23 cellular contexts compared by ENCODE assay signal in genomic region chr11:119249671-119250010, GRCh38. TPM values are rescaled to one million over a fixed set of nuclear protein-coding genes. Genes with fewer than 3 reads are reported as not detected.
DNase-seq lines count a peak whose midpoint lies in the region; ATAC-seq, FAIRE-seq and TF ChIP-seq lines count a peak whose summit lies in the region.
"Had no signal": no experiment of that assay in that cellular context is flagged by ENCODE, and none has a peak within 500 bp of the region (broad histone marks: within the 10 kb centered on the region; RNA-seq: fewer than 3 reads in every experiment).

No MANE protein-coding gene starts in this region.

- H3K4me3 ChIP-seq in OCI-LY7 (ENCODE audit: low read depth, low read length, poor library complexity, severe bottlenecking), result no peak overlapping the region
- H3K4me3 ChIP-seq: breast epithelium, coronary artery, SK-N-MC had no signal

- no peak for TF ChIP-seq CTCF in OCI-LY7 (conservative IDR thresholded peaks at IDR 0.05; ENCODE audit: low read length)
- TF ChIP-seq CTCF in D721Med (IDR thresholded peaks at IDR 0.05; ENCODE audit: insufficient read depth, missing control alignments), result no peak

- no peak overlapping the region for H3K4me3 Mint-ChIP-seq in stimulated activated naive CD8-positive, alpha-beta T cell treated with anti-CD3 and anti-CD28 coated beads, Interleukin-15, amount 100 ng/mL, for 72 hours
- H3K4me3 Mint-ChIP-seq: activated naive CD8-positive, alpha-beta T cell treated with anti-CD3 and anti-CD28 coated beads, Interleukin-2, amount 10 ng/mL, durations not matched to agents 7 days and 5 days; CD8-positive, alpha-beta memory T cell; type B pancreatic cell had no signal

- no peak overlapping the region for H3K27ac ChIP-seq in OCI-LY7 (ENCODE audit: low read depth, low read length, poor library complexity, severe bottlenecking)
- H3K27ac ChIP-seq: breast epithelium, coronary artery, neutrophil, SK-N-MC had no signal

- BruUV-seq in OCI-LY7 (replicated peaks; lab: Mats Ljungman, UMichigan), result no TSS peak

- peak; percentile 33 for ATAC-seq in stimulated activated naive CD8-positive, alpha-beta T cell treated with anti-CD3 and anti-CD28 coated beads, Interleukin-15, amount 100 ng/mL, for 72 hours

- H3K9me3 Mint-ChIP-seq in stimulated activated naive CD8-positive, alpha-beta T cell treated with anti-CD3 and anti-CD28 coated beads, Interleukin-15, amount 100 ng/mL, for 72 hours, result no peaks in the 10 kb centered on the region
- H3K9me3 Mint-ChIP-seq: activated naive CD8-positive, alpha-beta T cell treated with anti-CD3 and anti-CD28 coated beads, Interleukin-2, amount 10 ng/mL, durations not matched to agents 7 days and 5 days; CD8-positive, alpha-beta memory T cell; type B pancreatic cell had no signal

- peaks cover 37% of the 10 kb centered on the region for H3K4me1 Mint-ChIP-seq in stimulated activated naive CD8-positive, alpha-beta T cell treated with anti-CD3 and anti-CD28 coated beads, Interleukin-15, amount 100 ng/mL, for 72 hours

- DNase-seq in stimulated activated CD4-positive, alpha-beta T cell treated with anti-CD3 and anti-CD28 coated beads, Interleukin-15, amount 100 ng/mL, for 24 hours, result peak; percentile 29
- no peak for DNase-seq in stimulated activated CD4-positive, alpha-beta T cell treated with anti-CD3 and anti-CD28 coated beads, Interleukin-2, amount 100 ng/mL, for 48 hours
- DNase-seq in OCI-LY7 (ENCODE audit: low spot score) (no peak), dermis blood vessel endothelial cell (peak; percentile 16), D721Med (ENCODE audit: insufficient read length, low spot score) (no peak), T1000 (lab: John Stamatoyannopoulos, UW) (no peak)
- DNase-seq in stimulated activated naive CD8-positive, alpha-beta T cell treated with anti-CD3 and anti-CD28 coated beads, Interleukin-15, amount 100 ng/mL, for 72 hours, result no peak
- no peak for DNase-seq in activated CD4-positive, CD25-positive, alpha-beta regulatory T cell (lab: John Stamatoyannopoulos, UW)
- DNase-seq: activated CD4-positive, alpha-beta T cell treated with anti-CD3 and anti-CD28 coated beads for 4 hours; activated CD8-positive, alpha-beta memory T cell treated with anti-CD3 and anti-CD28 coated beads, Interleukin-2, amount 50 U/mL, for 48 hours; activated naive CD8-positive, alpha-beta T cell treated with anti-CD3 and anti-CD28 coated beads, Interleukin-2, amount 10 ng/mL, durations not matched to agents 7 days and 5 days; CD8-positive, alpha-beta memory T cell; Karpas-422; NCI-H187 treated with DMSO at 0.1 percent for 48 hours; NCI-H446; small intestine had no signal

- CTCF ChIA-PET in OCI-LY7 (lab: Charles Lee; ENCODE audit: unreplicated experiment), result no interaction called here

- H4K20me1 ChIP-seq in OCI-LY7 (ENCODE audit: insufficient read depth, low read length), result no peaks in the 10 kb centered on the region

- peaks cover 9% of the 10 kb centered on the region for H3K36me3 ChIP-seq in OCI-LY7 (ENCODE audit: insufficient read depth, low read length)
- H3K36me3 ChIP-seq: breast epithelium had no signal

- H2AFZ ChIP-seq in OCI-LY7 (ENCODE audit: low read length), result no peak overlapping the region

- POLR2A ChIA-PET in OCI-LY7 (lab: Charles Lee), result interaction anchor here (0.7 to 3.7 kb wide), 6 partner anchors 8 to 121 kb away, joined by 3 to 38 read pairs (median 5); partner anchors contain the start of gene CBL

- H3K27ac Mint-ChIP-seq in stimulated activated naive CD8-positive, alpha-beta T cell treated with anti-CD3 and anti-CD28 coated beads, Interleukin-15, amount 100 ng/mL, for 72 hours, result no peak overlapping the region
- H3K27ac Mint-ChIP-seq: activated naive CD8-positive, alpha-beta T cell treated with anti-CD3 and anti-CD28 coated beads, Interleukin-2, amount 10 ng/mL, durations not matched to agents 7 days and 5 days; type B pancreatic cell had no signal

- H3K9me3 ChIP-seq in OCI-LY7 (ENCODE audit: low read length), result no peaks in the 10 kb centered on the region
- H3K9me3 ChIP-seq: breast epithelium, neutrophil had no signal

- intact Hi-C loops in OCI-LY7 (cut with micrococcal nuclease; ENCODE audit: unreplicated experiment), result no loop called here

- H3K27me3 Mint-ChIP-seq in stimulated activated naive CD8-positive, alpha-beta T cell treated with anti-CD3 and anti-CD28 coated beads, Interleukin-15, amount 100 ng/mL, for 72 hours, result no peaks in the 10 kb centered on the region
- H3K27me3 Mint-ChIP-seq: activated naive CD8-positive, alpha-beta T cell treated with anti-CD3 and anti-CD28 coated beads, Interleukin-2, amount 10 ng/mL, durations not matched to agents 7 days and 5 days; CD8-positive, alpha-beta memory T cell; type B pancreatic cell had no signal

- 0 out of 2 replicates have a peak overlapping the region, but pooled peaks have one; percentile 60 for H3K4me2 ChIP-seq in OCI-LY7 (ENCODE audit: low read length)

- H3K9me2 ChIP-seq in OCI-LY7 (ENCODE audit: insufficient read depth, low read length), result no peaks in the 10 kb centered on the region

- H3K79me2 ChIP-seq in OCI-LY7 (ENCODE audit: insufficient read depth, low read depth, low read length), result peaks cover 58% of the 10 kb centered on the region; the same call in 1 of the 2 replicates

- H3K4me1 ChIP-seq in OCI-LY7 (ENCODE audit: insufficient read depth, low read length, poor library complexity, severe bottlenecking), result peaks cover 63% of the 10 kb centered on the region
- H3K4me1 ChIP-seq: breast epithelium had no signal

- FAIRE-seq in D721Med (lab: Jason Lieb, UNC), result no peak
- FAIRE-seq: H54, RCC 7860, small intestine had no signal

RNA-seq across cellular contexts. Expression of gene CBL, which starts 43.5 kb away (rescaled TPM):
- total RNA-seq in OCI-LY7 (2014; rRNA removed; shearing (Covaris generic)), result 19.1 and 19.2 TPM in 2 replicates
- total RNA-seq in OCI-LY7 (2022) (58.9 and 59.1 TPM in 2 replicates), dermis blood vessel endothelial cell (13.8 and 22.8 TPM in 2 replicates)

Comparison
In these comparisons a context has a peak if more than half of its experiments do, and no peak if none do; other contexts are left out.
1. DNase-seq: peak in stimulated activated CD4-positive, alpha-beta T cell treated with anti-CD3 and anti-CD28 coated beads, Interleukin-15, amount 100 ng/mL, for 24 hours (single experiment) and dermis blood vessel endothelial cell (single experiment); none in stimulated activated CD4-positive, alpha-beta T cell treated with anti-CD3 and anti-CD28 coated beads, Interleukin-2, amount 100 ng/mL, for 48 hours (0 of 2), OCI-LY7 (single experiment), stimulated activated naive CD8-positive, alpha-beta T cell treated with anti-CD3 and anti-CD28 coated beads, Interleukin-15, amount 100 ng/mL, for 72 hours (0 of 2), D721Med (single experiment), activated CD4-positive, CD25-positive, alpha-beta regulatory T cell (0 of 4) and T1000 (single experiment).